8 cellular contexts compared by ENCODE assay signal in the genomic region with DNA sequence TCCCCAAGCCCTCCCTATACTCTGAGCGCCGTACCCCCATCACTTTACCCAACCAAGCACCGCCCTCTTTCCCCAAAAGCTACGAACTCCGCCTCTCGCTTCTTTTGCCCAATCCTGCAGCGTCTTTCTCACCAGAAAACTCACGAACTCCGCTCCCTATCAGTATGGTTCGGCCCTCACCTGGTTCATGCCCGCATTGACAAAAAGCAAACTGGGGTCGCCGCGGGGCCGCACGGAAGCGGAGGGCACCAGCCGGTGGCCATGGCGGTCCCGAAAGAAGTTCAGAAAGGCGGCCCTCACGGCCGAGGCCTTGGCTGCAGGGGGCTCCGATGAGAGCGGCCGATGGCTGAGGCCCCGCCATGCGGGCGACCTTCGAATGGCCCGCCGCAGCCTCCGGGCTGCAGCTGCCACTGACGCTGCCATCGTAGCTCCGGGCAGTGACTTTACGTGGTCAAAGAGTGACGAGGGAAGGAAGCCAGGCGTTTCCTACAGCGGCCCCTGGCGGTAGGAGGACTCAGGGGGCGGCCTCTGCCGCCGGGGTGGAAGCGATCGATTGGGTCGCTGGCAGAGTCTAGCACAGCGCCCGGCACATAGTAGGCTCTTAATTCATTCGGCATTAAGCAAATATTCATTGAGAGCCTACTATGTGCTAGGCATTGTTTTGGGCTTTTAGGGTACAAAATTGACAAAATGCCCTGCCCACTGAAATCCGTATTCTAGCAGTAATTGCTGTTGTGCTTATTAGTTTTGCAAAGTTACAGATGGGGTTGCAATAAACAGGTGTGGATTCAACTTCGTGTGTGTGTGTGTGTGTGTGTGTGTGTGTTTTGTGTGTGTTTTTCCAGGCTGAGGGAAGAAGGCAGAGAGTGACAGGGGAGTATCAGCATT. TPM values are rescaled to one million over a fixed set of nuclear protein-coding genes. Genes with fewer than 3 reads are reported as not detected.
DNase-seq lines count a peak whose midpoint lies in the region; ATAC-seq and TF ChIP-seq lines count a peak whose summit lies in the region.

A gene (minus strand): TSS at position 447 of the 888 bp plus-strand sequence. CDS start 24 bp downstream, at position 423.

- H3K4me3 ChIP-seq in ascending aorta (peak within 1 kb of the TSS; percentile 90 to 99), rectal smooth muscle tissue (ENCODE audit: low read length) (peak within 1 kb of the TSS; percentile 69), aorta (ENCODE audit: low read length in 2 of 2) (peak within 1 kb of the TSS; percentile 69 to 100)

- H3K9ac ChIP-seq in rectal smooth muscle tissue (ENCODE audit: low read length): peak within 1 kb of the TSS; percentile 64

- no peaks in the 10 kb centered on the region for H3K27me3 ChIP-seq in ascending aorta
- H3K27me3 ChIP-seq in rectal smooth muscle tissue (ENCODE audit: control insufficient read depth, insufficient read depth, low read length): no peaks in the 10 kb centered on the region
- H3K27me3 ChIP-seq in aorta (ENCODE audit: control insufficient read depth in 1 of 2, insufficient read depth in 2 of 2, low read length in 1 of 2): no peaks in the 10 kb centered on the region

- H3K4me1 ChIP-seq in ascending aorta (peaks cover 0 to 5% of the 10 kb centered on the region in 2 donors), rectal smooth muscle tissue (ENCODE audit: control insufficient read depth, insufficient read depth, low read length) (peaks cover 5% of the 10 kb centered on the region), aorta (ENCODE audit: control insufficient read depth in 1 of 2, insufficient read depth in 2 of 2, low read length in 2 of 2) (no peaks in the 10 kb centered on the region)

- no peaks in the 10 kb centered on the region for H3K9me3 ChIP-seq in ascending aorta
- H3K9me3 ChIP-seq in aorta (ENCODE audit: control insufficient read depth, low read length): no peaks in the 10 kb centered on the region

- DNase-seq in NCI-H187 (lab: John Stamatoyannopoulos, UW) (peak; percentile 68 to 75), ascending aorta (ENCODE audit: low spot score in 2 of 2) (peak; percentile 35 to 91), hepatic stellate cell (ENCODE audit: low spot score) (peak; percentile 90), aorta (peak; percentile 91 to 97)

- peak; percentile 66 for ATAC-seq in GM18499 (IDR thresholded peaks at IDR 0.05; ENCODE audit: insufficient read depth, unreplicated experiment)
- ATAC-seq in HG02938 (IDR thresholded peaks at IDR 0.05; ENCODE audit: unreplicated experiment): peak; percentile 87
- peak; percentile 94 for ATAC-seq in aorta (ENCODE audit: low FRiP score)

- peak within 1 kb of the TSS; percentile 52 to 76 for H3K27ac ChIP-seq in ascending aorta
- peak within 1 kb of the TSS; percentile 38 for H3K27ac ChIP-seq in rectal smooth muscle tissue (ENCODE audit: low read depth, low read length)
- peak within 1 kb of the TSS in 1 of 2 donors; percentile 9 for H3K27ac ChIP-seq in aorta (ENCODE audit: low read depth in 1 of 2, low read length in 2 of 2)

- peaks cover 29 to 30% of the 10 kb centered on the region in 2 donors for H3K36me3 ChIP-seq in ascending aorta
- H3K36me3 ChIP-seq in rectal smooth muscle tissue (ENCODE audit: control insufficient read depth, insufficient read depth, low read length): peaks cover 15% of the 10 kb centered on the region
- H3K36me3 ChIP-seq in aorta (ENCODE audit: control insufficient read depth in 1 of 2, insufficient read depth in 2 of 2, low read length in 1 of 2): peaks cover 0 to 2% of the 10 kb centered on the region in 2 donors

- intact Hi-C loops in T-helper 2 cell treated with Interferon-gamma antibody and Interleukin-4, amounts not matched to agents 100 ng/mL and 5 ng/mL, for 36 hours (cut with micrococcal nuclease): loop anchor here (2.0 to 5.0 kb wide), 2 partner anchors 44 to 74 kb away; a partner anchor contains a TSS
- intact Hi-C loops in ascending aorta (cut with DNase I): loop anchor here (5.0 to 10.0 kb wide), 3 partner anchors 46 to 218 kb away; a partner anchor contains a TSS
- intact Hi-C loops in aorta (cut with DNase I): no loop called here

- peak; percentile 92 to 98 (median 97) for TF ChIP-seq CTCF in ascending aorta (IDR thresholded peaks at IDR 0.05)

- 2% methylated on average over 52 of the region's 52 CpGs for WGBS in aorta, 2 donors

RNA-seq across cellular contexts. Expression of the gene that starts here (rescaled TPM):
- 17.5 TPM in 2 replicates for total RNA-seq in T-helper 2 cell treated with Interferon-gamma antibody and Interleukin-4, amounts not matched to agents 100 ng/mL and 5 ng/mL, for 36 hours
- total RNA-seq in ascending aorta (4.5 TPM), aorta (10 to 100 TPM in 1 of 2 donors, 1 to 10 TPM in 1; 7.0 to 11.5 TPM)
- polyA plus RNA-seq in aorta: 1 to 10 TPM; 2.3 to 4.4 TPM

Comparison
In these comparisons a context has a peak if more than half of its experiments do, and no peak if none do; other contexts are left out.
1. intact Hi-C loops: an anchor here in T-helper 2 cell treated with Interferon-gamma antibody and Interleukin-4, amounts not matched to agents 100 ng/mL and 5 ng/mL, for 36 hours (2.0 to 5.0 kb wide) and ascending aorta (5.0 to 10.0 kb wide); none called in aorta.